28 cellular contexts compared by ENCODE assay signal in the genomic region with DNA sequence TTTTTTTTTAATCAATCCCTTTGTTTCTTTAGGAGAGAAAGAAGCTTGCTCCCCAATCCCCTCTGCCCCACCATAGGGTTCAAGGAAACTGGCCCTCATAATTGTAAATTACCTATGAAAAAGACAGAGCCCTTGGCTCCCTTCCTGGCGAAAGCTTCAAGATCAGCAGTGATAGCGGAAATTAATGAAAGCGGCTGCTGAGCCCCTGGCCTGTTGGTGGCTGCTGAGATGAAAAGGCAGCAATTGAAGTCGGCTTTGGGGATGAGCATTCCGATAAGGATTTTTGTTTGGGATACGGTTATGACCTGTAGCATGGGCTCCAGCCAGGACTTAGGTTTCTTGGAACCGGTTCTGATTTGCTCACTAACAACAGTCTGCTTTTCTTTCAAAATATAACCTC.
DNase-seq lines count a peak whose midpoint lies in the region; ATAC-seq, FAIRE-seq and TF ChIP-seq lines count a peak whose summit lies in the region.
"Had no signal": no experiment of that assay in that cellular context is flagged by ENCODE, and none has a peak within 500 bp of the region (broad histone marks: within the 10 kb centered on the region; RNA-seq: fewer than 3 reads in every experiment).

No MANE protein-coding gene starts in this region.

- H3K79me2 ChIP-seq in H1 (ENCODE audit: control insufficient read depth in 1 of 2, insufficient read depth in 2 of 2, low read length in 2 of 2) (no peaks in the 10 kb centered on the region), PC-9 (ENCODE audit: low read depth) (no peaks in the 10 kb centered on the region), MM.1S (ENCODE audit: low read length) (no peaks in the 10 kb centered on the region)

- no peaks in the 10 kb centered on the region for H3K9me2 ChIP-seq in PC-9 (ENCODE audit: insufficient read depth)
- no peaks in the 10 kb centered on the region for H3K9me2 ChIP-seq in MM.1S (replicated peaks; ENCODE audit: insufficient read depth, low read length)

- H2BK5ac ChIP-seq in H1 (ENCODE audit: low read depth, low read length), result no peak overlapping the region

- H2AK5ac ChIP-seq in H1 (ENCODE audit: low read depth, low read length), result no peak overlapping the region

- H2BK12ac ChIP-seq in H1 (ENCODE audit: low read depth, low read length), result no peak overlapping the region

- peaks cover 3% of the 10 kb centered on the region for H3K27me3 Mint-ChIP-seq in nephron progenitor cell (ENCODE audit: low read depth, poor library complexity)
- H3K27me3 Mint-ChIP-seq: activated naive CD8-positive, alpha-beta T cell had no signal

- H3K4me3 ChIP-seq in HUES48 (ENCODE audit: low read depth, low read length) (0 out of 2 replicates have a peak overlapping the region, but pooled peaks have one; percentile 30), H1 (ENCODE audit: extremely low read depth in 1 of 4, insufficient read depth in 2 of 4, low read depth in 3 of 4, low read length in 4 of 4) (peak overlapping the region in 2 of 4 experiments; percentile 14 to 51; a peak in 4 of 8 replicates), PC-9 (no peak overlapping the region), MM.1S (ENCODE audit: low read length) (no peak overlapping the region)
- H3K4me3 ChIP-seq: gastrocnemius medialis, ovary, Peyer's patch, SJCRH30, spleen, tibial nerve had no signal

- no peak overlapping the region for H4K5ac ChIP-seq in H1 (ENCODE audit: insufficient read length, low read depth, low read length)

- no peaks in the 10 kb centered on the region for H3K36me3 Mint-ChIP-seq in nephron progenitor cell (ENCODE audit: low read depth)
- H3K36me3 Mint-ChIP-seq: activated naive CD8-positive, alpha-beta T cell; CD14-positive monocyte; natural killer cell had no signal

- no peak overlapping the region for H4K8ac ChIP-seq in H1 (ENCODE audit: extremely low read depth, insufficient read depth, low read length)

- TF ChIP-seq RAD21 in H1 (IDR thresholded peaks at IDR 0.05 in 1 of 2, conservative IDR thresholded peaks at IDR 0.05 in 1 of 2; ENCODE audit: low read depth in 2 of 2, low read length in 2 of 2), result no peak

- H2BK15ac ChIP-seq in H1 (ENCODE audit: low read length), result no peak overlapping the region

- no peaks in the 10 kb centered on the region for H3K36me3 ChIP-seq in HUES48 (ENCODE audit: control insufficient read depth, insufficient read depth, low read length)
- H3K36me3 ChIP-seq in H1 (ENCODE audit: control insufficient read depth in 2 of 4, insufficient read depth in 4 of 4, low read length in 3 of 4), result no peaks in the 10 kb centered on the region
- no peaks in the 10 kb centered on the region for H3K36me3 ChIP-seq in PC-9 (ENCODE audit: low read depth)
- H3K36me3 ChIP-seq in MM.1S (replicated peaks; ENCODE audit: insufficient read depth, low read length), result no peaks in the 10 kb centered on the region
- H3K36me3 ChIP-seq: gastrocnemius medialis, ovary, Peyer's patch, SJCRH30, spleen, tibial nerve had no signal

- H3K9me3 ChIP-seq in HUES48 (ENCODE audit: control insufficient read depth, insufficient read depth, low read length), result no peaks in the 10 kb centered on the region
- no peaks in the 10 kb centered on the region for H3K9me3 ChIP-seq in H1 (ENCODE audit: insufficient read depth in 2 of 2, low read depth in 1 of 2, low read length in 1 of 2)
- no peaks in the 10 kb centered on the region for H3K9me3 ChIP-seq in PC-9 (ENCODE audit: insufficient read depth, low read depth)
- H3K9me3 ChIP-seq in MM.1S (replicated peaks; ENCODE audit: insufficient read depth, low read length), result no peaks in the 10 kb centered on the region
- H3K9me3 ChIP-seq: gastrocnemius medialis, ovary, Peyer's patch, SJCRH30, spleen, tibial nerve had no signal

- H3K4me1 Mint-ChIP-seq in nephron progenitor cell, result peaks cover 26% of the 10 kb centered on the region
- H3K4me1 Mint-ChIP-seq: CD14-positive monocyte, natural killer cell had no signal

- H3K4me2 ChIP-seq in H1 (ENCODE audit: insufficient read depth in 1 of 2, low read depth in 2 of 2, low read length in 2 of 2) (peak overlapping the region; percentile 58 to 64), PC-9 (no peak overlapping the region), MM.1S (ENCODE audit: low read depth, low read length) (no peak overlapping the region)

- H3K79me1 ChIP-seq in H1 (ENCODE audit: low read depth, low read length), result no peaks in the 10 kb centered on the region

- H3F3A ChIP-seq in PC-9 (ENCODE audit: insufficient read depth, low read depth) (no peaks in the 10 kb centered on the region), MM.1S (ENCODE audit: insufficient read depth, low read length) (no peaks in the 10 kb centered on the region)

- TF ChIP-seq POLR2A in H1 (IDR thresholded peaks at IDR 0.05; ENCODE audit: control extremely low read depth in 1 of 2, low read depth in 2 of 2, low read length in 2 of 2), result no peak

- H3K23ac ChIP-seq in H1 (ENCODE audit: insufficient read length), result no peak overlapping the region

- no peaks in the 10 kb centered on the region for H3K9me3 Mint-ChIP-seq in nephron progenitor cell
- H3K9me3 Mint-ChIP-seq: natural killer cell had no signal

- POLR2A ChIA-PET in H1 (lab: Charles Lee; ENCODE audit: partially characterized antibody), result no interaction called here
- POLR2A ChIA-PET in PC-9 (lab: Charles Lee; ENCODE audit: unreplicated experiment), result no interaction called here

- CTCF ChIA-PET in H1 (lab: Charles Lee; ENCODE audit: partially characterized antibody) (no interaction called here), PC-9 (lab: Charles Lee) (no interaction called here)

- TF ChIP-seq CTCF in H1 (IDR thresholded peaks at IDR 0.05; ENCODE audit: control extremely low read depth in 1 of 3, insufficient read depth in 1 of 3, low read depth in 1 of 3, low read length in 3 of 3) (no peak), nephron progenitor cell (IDR thresholded peaks at IDR 0.05) (no peak), PC-9 (conservative IDR thresholded peaks at IDR 0.05) (no peak), MM.1S (IDR thresholded peaks at IDR 0.05; ENCODE audit: low read length) (no peak)

- H4K91ac ChIP-seq in H1 (replicated peaks; ENCODE audit: insufficient read length, low read length), result no peak overlapping the region

- no peaks in the 10 kb centered on the region for H4K20me1 ChIP-seq in H1 (replicated peaks in 1 of 2; ENCODE audit: control insufficient read depth in 1 of 2, insufficient read depth in 2 of 2, low read length in 2 of 2)
- H4K20me1 ChIP-seq in PC-9 (ENCODE audit: insufficient read depth), result no peaks in the 10 kb centered on the region
- no peaks in the 10 kb centered on the region for H4K20me1 ChIP-seq in MM.1S (ENCODE audit: insufficient read depth, low read length)

- H3K18ac ChIP-seq in H1 (ENCODE audit: extremely low read depth, low read length), result no peak overlapping the region; the same call in 1 of the 2 replicates

- no peak overlapping the region for H2BK120ac ChIP-seq in H1 (replicated peaks; ENCODE audit: low read depth, low read length)

- no peak overlapping the region for H3K27ac Mint-ChIP-seq in nephron progenitor cell
- H3K27ac Mint-ChIP-seq: activated naive CD8-positive, alpha-beta T cell; CD14-positive monocyte; natural killer cell had no signal

- peak overlapping the region; percentile 69 for H3K4me3 Mint-ChIP-seq in nephron progenitor cell
- H3K4me3 Mint-ChIP-seq: activated naive CD8-positive, alpha-beta T cell; CD14-positive monocyte; natural killer cell had no signal

- no peaks in the 10 kb centered on the region for H3K27me3 ChIP-seq in HUES48 (ENCODE audit: control insufficient read depth, insufficient read depth, low read length)
- no peaks in the 10 kb centered on the region; a peak in 1 of 7 replicates for H3K27me3 ChIP-seq in H1 (replicated peaks in 1 of 4; ENCODE audit: control insufficient read depth in 3 of 4, extremely low read depth in 1 of 4, insufficient read depth in 3 of 4, low read length in 3 of 4)
- H3K27me3 ChIP-seq in PC-9 (ENCODE audit: insufficient read depth, low read depth), result no peaks in the 10 kb centered on the region
- no peaks in the 10 kb centered on the region for H3K27me3 ChIP-seq in MM.1S (replicated peaks; ENCODE audit: insufficient read depth, low read length)
- H3K27me3 ChIP-seq: gastrocnemius medialis, ovary, Peyer's patch, SJCRH30, tibial nerve had no signal

- H3K56ac ChIP-seq in H1 (replicated peaks; ENCODE audit: insufficient read length, low read depth, low read length), result no peak overlapping the region

- no peak for ATAC-seq in HG02981 (IDR thresholded peaks at IDR 0.05; ENCODE audit: unreplicated experiment)
- ATAC-seq: activated CD4-positive, CD25-positive, alpha-beta regulatory T cell treated with anti-CD3 and anti-CD28 coated beads, Interleukin-2, amount 50 U/mL, for 24 hours; gastrocnemius medialis; natural killer cell had no signal

- H3K27ac ChIP-seq in HUES48 (ENCODE audit: low read depth, low read length), result peak overlapping the region; percentile 16
- no peak overlapping the region for H3K27ac ChIP-seq in H1 (ENCODE audit: low read depth, low read length)
- no peak overlapping the region for H3K27ac ChIP-seq in PC-9
- H3K27ac ChIP-seq in MM.1S (ENCODE audit: low read length), result no peak overlapping the region
- H3K27ac ChIP-seq: gastrocnemius medialis, ovary, SJCRH30, spleen, tibial nerve had no signal

- WGBS in H1 (ENCODE audit: extremely low coverage in 1 of 2, insufficient coverage in 1 of 2, insufficient read length in 1 of 2, insufficient replicate concordance in 2 of 2, low coverage in 1 of 2, low lambda C conversion rate in 2 of 2, missing lambda C conversion rate in 1 of 2), 2 experiments, result 34% methylated on average over 7 of the region's 7 CpGs; no CpG with 5 or more reads in 1 of the 2 experiments

- DNase-seq in NCI-H1105 treated with DMSO at 0.1 percent for 48 hours (lab: John Stamatoyannopoulos, UW), result peak; percentile 29
- DNase-seq in NCI-H1105 (lab: John Stamatoyannopoulos, UW), result no peak
- peak in 1 of 2 experiments; percentile 54 for DNase-seq in H1 (ENCODE audit: low read depth in 1 of 2, low spot score in 2 of 2)
- DNase-seq in nephron progenitor cell, result peak; percentile 6
- DNase-seq in PC-9, result no peak
- no peak for DNase-seq in MM.1S
- DNase-seq: 8988T; activated CD4-positive, alpha-beta T cell treated with anti-CD3 and anti-CD28 coated beads, Interleukin-2, amount 50 U/mL, for 48 hours; cortex of kidney; gastrocnemius medialis; GOT3; natural killer cell; NCI-H2107; NCI-H510A treated with DMSO at 0.1 percent for 48 hours; Peyer's patch; SJCRH30; spleen; T-helper 1 cell had no signal

- no TSS peak for BruUV-seq in PC-9 (replicated peaks; lab: Mats Ljungman, UMichigan)

- H2AFZ ChIP-seq in H1 (ENCODE audit: low read length) (peak overlapping the region; percentile 15; the same call in 1 of the 2 replicates), PC-9 (no peak overlapping the region), MM.1S (ENCODE audit: low read length) (no peak overlapping the region)

- TF ChIP-seq EP300 in H1 (IDR thresholded peaks at IDR 0.05; ENCODE audit: borderline replicate concordance in 1 of 2, low read depth in 2 of 2, low read length in 2 of 2), result no peak

- H3K14ac ChIP-seq in H1 (ENCODE audit: insufficient read length), result no peak overlapping the region

- intact Hi-C loops in PC-9 (cut with micrococcal nuclease; ENCODE audit: unreplicated experiment), result no loop called here

- H3K23me2 ChIP-seq in H1 (ENCODE audit: low read depth, low read length), result no peaks in the 10 kb centered on the region

- no peak overlapping the region for H2BK20ac ChIP-seq in H1 (ENCODE audit: low read length)

- no peak for FAIRE-seq in H1 (lab: Jason Lieb, UNC)
- FAIRE-seq: endometrium, keratinocyte, TTC549 had no signal

- no peak overlapping the region for H3K4ac ChIP-seq in H1 (replicated peaks; ENCODE audit: insufficient read length, low read depth, low read length)

- H3K9ac ChIP-seq in HUES48 (ENCODE audit: low read depth, low read length) (no peak overlapping the region), H1 (replicated peaks in 1 of 4; ENCODE audit: extremely low read depth in 1 of 4, low read depth in 3 of 4, low read length in 3 of 4) (no peak overlapping the region), MM.1S (ENCODE audit: low read length) (no peak overlapping the region)

- H3K4me1 ChIP-seq in HUES48 (ENCODE audit: control insufficient read depth, insufficient read depth, low read length) (peaks cover 17% of the 10 kb centered on the region), H1 (replicated peaks in 1 of 4; ENCODE audit: control insufficient read depth in 3 of 4, insufficient read depth in 4 of 4, low read length in 3 of 4) (peaks cover 0 to 15% (median 11%) of the 10 kb centered on the region in 4 experiments; a peak in 4 of 7 replicates), PC-9 (replicated peaks; ENCODE audit: insufficient read depth) (no peaks in the 10 kb centered on the region), MM.1S (ENCODE audit: low read length) (no peaks in the 10 kb centered on the region)
- H3K4me1 ChIP-seq: gastrocnemius medialis, Peyer's patch, SJCRH30, spleen had no signal

Comparison
In these comparisons a context has a peak if more than half of its experiments do, and no peak if none do; other contexts are left out.
1. DNase-seq: peak in NCI-H1105 treated with DMSO at 0.1 percent for 48 hours (single experiment) and nephron progenitor cell (single experiment); none in NCI-H1105 (single experiment), PC-9 (0 of 2) and MM.1S (single experiment).
2. H3K4me2 ChIP-seq: peak in H1 (2 of 2); none in PC-9 (single experiment) and MM.1S (single experiment).